14 cellular contexts compared by ENCODE assay signal in the genomic region with DNA sequence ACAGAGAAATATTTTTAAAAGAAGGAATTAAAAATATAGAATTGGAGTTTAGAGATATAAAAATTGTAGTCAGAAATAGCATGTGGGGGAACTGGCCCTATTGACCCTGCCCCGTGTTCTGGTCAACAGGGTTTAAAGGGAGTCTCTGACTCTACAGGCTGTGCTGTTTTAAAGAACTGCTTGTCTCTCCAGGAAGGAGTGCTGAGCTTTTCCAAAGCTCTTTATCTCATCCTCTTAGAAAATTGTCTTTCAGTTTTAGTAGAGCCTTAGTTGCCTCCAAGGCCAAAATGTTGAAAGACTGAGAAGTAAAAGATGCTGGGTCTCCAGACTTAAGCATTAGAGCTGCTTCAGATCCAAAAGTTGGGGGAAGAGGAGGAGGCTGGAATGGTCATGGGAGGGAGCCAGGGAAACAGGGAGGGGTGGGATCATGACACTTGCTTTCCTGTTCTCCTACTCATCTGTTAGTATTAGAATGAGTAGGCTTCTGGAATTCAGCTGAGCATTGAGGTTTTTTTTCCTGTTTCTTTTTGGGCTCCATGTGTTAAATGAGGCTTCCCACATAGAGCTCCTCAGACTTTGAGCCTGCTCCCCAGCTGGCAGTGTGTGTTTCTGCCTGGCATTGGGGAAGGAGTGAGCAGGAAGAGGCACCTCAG.
"Had no signal": no experiment of that assay in that cellular context is flagged by ENCODE, and none has a peak within 500 bp of the region (broad histone marks: within the 10 kb centered on the region; RNA-seq: fewer than 3 reads in every experiment).

No MANE protein-coding gene starts in this region.

- H3K36me3 Mint-ChIP-seq: activated naive CD8-positive, alpha-beta T cell treated with anti-CD3 and anti-CD28 coated beads for 36 hours; natural killer cell had no signal

- H3K27ac Mint-ChIP-seq: activated CD4-positive, alpha-beta memory T cell treated with anti-CD3 and anti-CD28 coated beads, Interleukin-2, amount 10 ng/mL, durations not matched to agents 7 days and 5 days; activated CD4-positive, alpha-beta T cell treated with anti-CD3 and anti-CD28 coated beads for 36 hours; activated naive CD8-positive, alpha-beta T cell treated with anti-CD3 and anti-CD28 coated beads for 36 hours; endodermal cell; natural killer cell had no signal

- DNase-seq: activated CD4-positive, alpha-beta memory T cell treated with anti-CD3 and anti-CD28 coated beads, Interleukin-2, amount 10 ng/mL, durations not matched to agents 7 days and 5 days; activated CD4-positive, alpha-beta T cell treated with anti-CD3 and anti-CD28 coated beads for 36 hours; activated gamma-delta T cell; activated naive CD8-positive, alpha-beta T cell treated with anti-CD3 and anti-CD28 coated beads for 36 hours; activated T-cell treated with anti-CD3 and anti-CD28 coated beads, Interleukin-2, amount 50 U/mL, for 48 hours; endodermal cell; kidney glomerular epithelial cell; midbrain; natural killer cell; stimulated activated CD4-positive, alpha-beta T cell treated with anti-CD3 and anti-CD28 coated beads, Interleukin-4, amount 100 ng/mL, for 1 hour; stimulated activated CD8-positive, alpha-beta memory T cell treated with anti-CD3 and anti-CD28 coated beads, Interleukin-4, amount 100 ng/mL, for 48 hours; stimulated activated naive CD8-positive, alpha-beta T cell treated with anti-CD3 and anti-CD28 coated beads, Interleukin-15, Interleukin-2, amounts not matched to agents 100 U/mL and 50 U/mL, for 24 hours; T-helper 1 cell; WERI-Rb-1 had no signal

- H3K9me3 Mint-ChIP-seq: activated CD4-positive, alpha-beta memory T cell treated with anti-CD3 and anti-CD28 coated beads, Interleukin-2, amount 10 ng/mL, durations not matched to agents 7 days and 5 days; endodermal cell; natural killer cell had no signal

- H3K4me1 Mint-ChIP-seq: activated CD4-positive, alpha-beta memory T cell treated with anti-CD3 and anti-CD28 coated beads, Interleukin-2, amount 10 ng/mL, durations not matched to agents 7 days and 5 days; activated CD4-positive, alpha-beta T cell treated with anti-CD3 and anti-CD28 coated beads for 36 hours; activated naive CD8-positive, alpha-beta T cell treated with anti-CD3 and anti-CD28 coated beads for 36 hours; natural killer cell had no signal

- H3K27ac ChIP-seq: WERI-Rb-1 had no signal

- ATAC-seq: activated CD4-positive, alpha-beta T cell treated with anti-CD3 and anti-CD28 coated beads for 36 hours; natural killer cell; stimulated activated naive CD8-positive, alpha-beta T cell treated with anti-CD3 and anti-CD28 coated beads, Interleukin-15, Interleukin-2, amounts not matched to agents 100 U/mL and 50 U/mL, for 24 hours had no signal

- H3K27me3 Mint-ChIP-seq: activated naive CD8-positive, alpha-beta T cell treated with anti-CD3 and anti-CD28 coated beads for 36 hours had no signal

- H3K4me3 Mint-ChIP-seq: activated CD4-positive, alpha-beta memory T cell treated with anti-CD3 and anti-CD28 coated beads, Interleukin-2, amount 10 ng/mL, durations not matched to agents 7 days and 5 days; activated CD4-positive, alpha-beta T cell treated with anti-CD3 and anti-CD28 coated beads for 36 hours; activated naive CD8-positive, alpha-beta T cell treated with anti-CD3 and anti-CD28 coated beads for 36 hours; endodermal cell; natural killer cell had no signal
